Comparison of ENCODE assay signal across 8 cellular contexts in genomic region chr1:177959793-177960515, GRCh38. TPM values are rescaled to one million over a fixed set of nuclear protein-coding genes. Genes with fewer than 3 reads are reported as not detected.
DNase-seq lines count a peak whose midpoint lies in the region; ATAC-seq and TF ChIP-seq lines count a peak whose summit lies in the region.

No MANE protein-coding gene starts in this region.

- H3K27me3 Mint-ChIP-seq in activated CD4-positive, alpha-beta memory T cell treated with anti-CD3 and anti-CD28 coated beads, Interleukin-2, amount 10 ng/mL, durations not matched to agents 7 days and 5 days, result no peaks in the 10 kb centered on the region

- H3K9me3 Mint-ChIP-seq in activated CD4-positive, alpha-beta memory T cell treated with anti-CD3 and anti-CD28 coated beads, Interleukin-2, amount 10 ng/mL, durations not matched to agents 7 days and 5 days, result no peaks in the 10 kb centered on the region

- peak; percentile 73 for TF ChIP-seq CTCF in LNCaP clone FGC (IDR thresholded peaks at IDR 0.05; ENCODE audit: control insufficient read depth, extremely low read depth, insufficient read depth)
- peak; percentile 58 for TF ChIP-seq CTCF in astrocyte of the cerebellum (IDR thresholded peaks at IDR 0.05; ENCODE audit: low read depth, low read length, missing control alignments)
- no peak for TF ChIP-seq CTCF in suprapubic skin (IDR thresholded peaks at IDR 0.05)

- in situ Hi-C loops in astrocyte of the cerebellum (cut with HindIII; ENCODE audit: low sequenced_read_pairs), result no loop called here

- no peak for ATAC-seq in HG03439 (IDR thresholded peaks at IDR 0.05; ENCODE audit: unreplicated experiment)

- POLR2A ChIA-PET in activated CD4-positive, alpha-beta memory T cell treated with anti-CD3 and anti-CD28 coated beads, Interleukin-2, amount 10 ng/mL, durations not matched to agents 7 days and 5 days (lab: Charles Lee), result no interaction called here

- TF ChIP-seq POLR2A in suprapubic skin (IDR thresholded peaks at IDR 0.05), result no peak

- no peak overlapping the region for H3K4me3 ChIP-seq in LNCaP clone FGC (ENCODE audit: low read depth, low read length)
- no peak overlapping the region for H3K4me3 ChIP-seq in astrocyte of the cerebellum (ENCODE audit: low read depth, low read length)
- no peak overlapping the region for H3K4me3 ChIP-seq in suprapubic skin

- H3K4me3 Mint-ChIP-seq in activated CD4-positive, alpha-beta memory T cell treated with anti-CD3 and anti-CD28 coated beads, Interleukin-2, amount 10 ng/mL, durations not matched to agents 7 days and 5 days, result no peak overlapping the region

- TF ChIP-seq EP300 in suprapubic skin (IDR thresholded peaks at IDR 0.05), result no peak

- H3K9me3 ChIP-seq in suprapubic skin, result no peaks in the 10 kb centered on the region

- H3K27ac Mint-ChIP-seq in activated CD4-positive, alpha-beta memory T cell treated with anti-CD3 and anti-CD28 coated beads, Interleukin-2, amount 10 ng/mL, durations not matched to agents 7 days and 5 days, result no peak overlapping the region

- WGBS in suprapubic skin, result 74% methylated on average over 5 of the region's 5 CpGs

- peaks cover 19% of the 10 kb centered on the region for H3K36me3 ChIP-seq in suprapubic skin

- no peaks in the 10 kb centered on the region for H3K27me3 ChIP-seq in suprapubic skin

- no peak overlapping the region for H3K27ac ChIP-seq in suprapubic skin

- H3K4me1 Mint-ChIP-seq in activated CD4-positive, alpha-beta memory T cell treated with anti-CD3 and anti-CD28 coated beads, Interleukin-2, amount 10 ng/mL, durations not matched to agents 7 days and 5 days, result no peaks in the 10 kb centered on the region

- H3K4me1 ChIP-seq in suprapubic skin, result no peaks in the 10 kb centered on the region

- no peaks in the 10 kb centered on the region for H3K36me3 Mint-ChIP-seq in activated CD4-positive, alpha-beta memory T cell treated with anti-CD3 and anti-CD28 coated beads, Interleukin-2, amount 10 ng/mL, durations not matched to agents 7 days and 5 days (ENCODE audit: low read depth)

- DNase-seq in COLO829 (ENCODE audit: low spot score) (peak; percentile 50), LNCaP clone FGC (ENCODE audit: low read depth) (no peak), astrocyte of the cerebellum (ENCODE audit: low read depth) (peak; percentile 26), left kidney (ENCODE audit: low read depth, low spot score) (peak; percentile 29), suprapubic skin (ENCODE audit: low spot score in 2 of 2) (no peak), SHP77 treated with DMSO at 0.1 percent for 48 hours (lab: John Stamatoyannopoulos, UW) (no peak)
- DNase-seq in activated CD4-positive, alpha-beta memory T cell treated with anti-CD3 and anti-CD28 coated beads, Interleukin-2, amount 10 ng/mL, durations not matched to agents 7 days and 5 days, result no peak

- CTCF ChIA-PET in activated CD4-positive, alpha-beta memory T cell treated with anti-CD3 and anti-CD28 coated beads, Interleukin-2, amount 10 ng/mL, durations not matched to agents 7 days and 5 days (lab: Charles Lee), result no interaction called here

RNA-seq across cellular contexts. Expression of gene SEC16B, which starts 9.9 kb away (rescaled TPM):
- total RNA-seq in suprapubic skin, result 1 to 10 TPM; 1.7 to 6.4 (median 2.5) TPM
- total RNA-seq in activated CD4-positive, alpha-beta memory T cell treated with anti-CD3 and anti-CD28 coated beads, Interleukin-2, amount 10 ng/mL, durations not matched to agents 7 days and 5 days, result not detected

Comparison
In these comparisons a context has a peak if more than half of its experiments do, and no peak if none do; other contexts are left out.
1. DNase-seq: peak in COLO829 (single experiment), astrocyte of the cerebellum (single experiment) and left kidney (single experiment); none in LNCaP clone FGC (single experiment), suprapubic skin (0 of 2), activated CD4-positive, alpha-beta memory T cell treated with anti-CD3 and anti-CD28 coated beads, Interleukin-2, amount 10 ng/mL, durations not matched to agents 7 days and 5 days (single experiment) and SHP77 treated with DMSO at 0.1 percent for 48 hours (single experiment).
2. CTCF ChIP-seq: peak in LNCaP clone FGC (single experiment) and astrocyte of the cerebellum (single experiment); none in suprapubic skin (0 of 2).